ENCODE assay signal across 8 cellular contexts in genomic region chr1:93177991-93178390, GRCh38. TPM values are rescaled to one million over a fixed set of nuclear protein-coding genes. Genes with fewer than 3 reads are reported as not detected.
A peak's percentile ranks its signal among the peaks of the same experiment; 100 is the strongest.
DNase-seq lines count a peak whose midpoint lies in the region; ATAC-seq, FAIRE-seq and TF ChIP-seq lines count a peak whose summit lies in the region.

No MANE protein-coding gene starts in this region.

- intact Hi-C loops in heart right ventricle (cut with DNase I) (loop anchor here in 2 of 10 donors (5.0 kb wide), 1 partner anchor 96 kb away; no protein-coding TSS in a partner anchor), Right ventricle myocardium inferior (cut with DNase I) (no loop called here)

- FAIRE-seq in urothelium cell line (lab: Jason Lieb, UNC), result no peak

- ATAC-seq in heart right ventricle (no peak), Right ventricle myocardium inferior (no peak), GM21528 (IDR thresholded peaks at IDR 0.05; ENCODE audit: low FRiP score, unreplicated experiment) (no peak)
- ATAC-seq in activated naive CD4-positive, alpha-beta T cell treated with anti-CD3 and anti-CD28 coated beads, Interleukin-2, amount 50 U/mL, for 72 hours, result no peak

- WGBS in heart right ventricle, 2 donors, result 34 to 35% methylated on average over 4 of the region's 4 CpGs

- H3K36me3 ChIP-seq in heart right ventricle, result peaks cover 0 to 23% (median 0%) of the 10 kb centered on the region in 9 donors

- H3K4me3 ChIP-seq in heart right ventricle, result peak overlapping the region in 9 of 10 donors; percentile 63 to 91 (median 81)

- no peak for TF ChIP-seq CTCF in heart right ventricle (IDR thresholded peaks at IDR 0.05)

- no peak for DNase-seq in heart right ventricle
- no peak for DNase-seq in Right ventricle myocardium inferior (ENCODE audit: missing footprints)
- DNase-seq in activated naive CD4-positive, alpha-beta T cell treated with anti-CD3 and anti-CD28 coated beads, Interleukin-2, amount 50 U/mL, for 72 hours (ENCODE audit: low spot score in 2 of 2), result no peak
- peak; percentile 19 for DNase-seq in kidney tubule cell (ENCODE audit: low spot score)
- DNase-seq in urothelium cell line (ENCODE audit: low spot score), result peak; percentile 4
- DNase-seq in amygdala (lab: John Stamatoyannopoulos, UW), result no peak
- DNase-seq in HuH-7 (ENCODE audit: low spot score), result no peak

- H3K27me3 ChIP-seq in heart right ventricle, result no peaks in the 10 kb centered on the region

- peak overlapping the region; percentile 76 to 100 for H3K27ac Mint-ChIP-seq in activated naive CD4-positive, alpha-beta T cell treated with anti-CD3 and anti-CD28 coated beads, Interleukin-2, amount 50 U/mL, for 72 hours

- H3K9me3 ChIP-seq in heart right ventricle, result peaks cover 0 to 4% (median 0%) of the 10 kb centered on the region in 11 donors

- H3K36me3 Mint-ChIP-seq in activated naive CD4-positive, alpha-beta T cell treated with anti-CD3 and anti-CD28 coated beads, Interleukin-2, amount 50 U/mL, for 72 hours, result peaks cover 27 to 46% of the 10 kb centered on the region in 2 donors

- H3K9me3 Mint-ChIP-seq in activated naive CD4-positive, alpha-beta T cell treated with anti-CD3 and anti-CD28 coated beads, Interleukin-2, amount 50 U/mL, for 72 hours, result no peaks in the 10 kb centered on the region

- H3K4me1 ChIP-seq in heart right ventricle, result peaks cover 0 to 59% (median 37%) of the 10 kb centered on the region in 9 donors

- H3K27ac ChIP-seq in heart right ventricle, result peak overlapping the region in 3 of 10 donors; percentile 12 to 98 (median 98)

RNA-seq across cellular contexts. Expression of gene TMED5, which starts 2.2 kb away (rescaled TPM):
- total RNA-seq in heart right ventricle (10 to 100 TPM; 36.7 to 82.4 (median 39.2) TPM), Right ventricle myocardium inferior (59.9 TPM)
- 10 to 100 TPM in 1 of 2 donors, 1 to 10 TPM in 1; 8.4 to 27.3 TPM for polyA plus RNA-seq in heart right ventricle
- total RNA-seq in activated naive CD4-positive, alpha-beta T cell treated with anti-CD3 and anti-CD28 coated beads, Interleukin-2, amount 50 U/mL, for 72 hours, result 10 to 100 TPM; 22.2 to 30.0 TPM

RNA-seq across cellular contexts. Expression of gene CCDC18, which starts 2.5 kb away (rescaled TPM):
- total RNA-seq in heart right ventricle (1 to 10 TPM; 2.0 to 4.8 (median 3.0) TPM), Right ventricle myocardium inferior (3.9 TPM)
- polyA plus RNA-seq in heart right ventricle, result 1 to 10 TPM; 1.4 to 6.8 TPM
- 10 to 100 TPM in 1 of 2 donors, 1 to 10 TPM in 1; 9.6 to 22.6 TPM for total RNA-seq in activated naive CD4-positive, alpha-beta T cell treated with anti-CD3 and anti-CD28 coated beads, Interleukin-2, amount 50 U/mL, for 72 hours

Comparison
In these comparisons a context has a peak if more than half of its experiments do, and no peak if none do; other contexts are left out.
1. DNase-seq: peak in kidney tubule cell (single experiment) and urothelium cell line (single experiment); none in heart right ventricle (0 of 2), Right ventricle myocardium inferior (single experiment), activated naive CD4-positive, alpha-beta T cell treated with anti-CD3 and anti-CD28 coated beads, Interleukin-2, amount 50 U/mL, for 72 hours (0 of 2), amygdala (0 of 56) and HuH-7 (single experiment).